Comparison of ENCODE assay signal across 17 cellular contexts in the genomic region with DNA sequence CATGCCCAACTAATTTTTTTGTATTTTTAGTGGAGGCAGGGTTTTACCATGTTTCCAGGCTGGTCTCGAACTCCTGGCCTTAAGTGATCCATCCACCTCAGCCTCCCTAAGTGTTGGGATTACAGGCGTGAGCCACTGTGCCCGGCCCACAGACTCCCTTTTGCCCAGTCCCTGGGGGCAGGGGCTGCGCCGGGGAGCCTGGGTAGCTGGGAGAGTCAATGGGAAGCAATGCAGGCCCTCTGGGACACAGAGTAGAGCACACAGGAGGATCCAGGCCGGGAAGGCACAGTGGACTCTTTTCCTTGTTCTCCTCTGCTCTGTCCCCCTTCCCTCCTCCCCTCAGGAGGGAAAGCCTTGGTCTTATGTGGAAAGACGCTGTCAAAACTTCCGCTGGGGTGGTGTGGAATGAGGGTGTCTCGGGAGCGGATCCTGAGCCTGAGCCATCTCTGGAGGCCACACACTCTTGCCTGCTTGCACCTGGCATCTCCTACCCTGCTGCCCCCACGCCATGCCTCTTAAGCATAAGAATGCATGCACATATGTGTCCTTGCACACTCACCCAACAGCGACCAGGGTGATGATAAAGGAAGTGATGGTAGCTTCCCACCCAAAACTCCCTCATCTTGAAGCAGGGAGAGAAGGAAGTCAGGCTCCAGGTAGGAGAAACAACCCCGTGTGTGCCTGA. TPM values are rescaled to one million over a fixed set of nuclear protein-coding genes. Genes with fewer than 3 reads are reported as not detected.
DNase-seq lines count a peak whose midpoint lies in the region; ATAC-seq and TF ChIP-seq lines count a peak whose summit lies in the region.
"Had no signal": no experiment of that assay in that cellular context is flagged by ENCODE, and none has a peak within 500 bp of the region (broad histone marks: within the 10 kb centered on the region; RNA-seq: fewer than 3 reads in every experiment).

No MANE protein-coding gene starts in this region.

- H3K27ac Mint-ChIP-seq in natural killer cell treated with Interleukin-12 subunit alpha and Interleukin-12 subunit beta and Interleukin-15 and Interleukin-18, amount 100 ng/mL, for 72 hours, result no peak overlapping the region
- no peak overlapping the region for H3K27ac Mint-ChIP-seq in natural killer cell
- H3K27ac Mint-ChIP-seq in dendritic cell treated with granulocyte-macrophage colony-stimulating factor and Interleukin-4, amounts not matched to agents 40 ng/mL and 50 ng/mL, for 4 days, result peak overlapping the region; percentile 25
- no peak overlapping the region for H3K27ac Mint-ChIP-seq in activated T-helper 1 cell treated with anti-CD3 and anti-CD28 coated beads, Interleukin-12 subunit alpha, Interleukin-12 subunit beta, Interleukin-2, Interleukin-4 antibody, amounts not matched to agents 30 ng/mL and 10 ng/mL and 1 ng/mL, durations not matched to agents 14 hours and 24 hours and 36 hours
- no peak overlapping the region for H3K27ac Mint-ChIP-seq in stimulated activated naive CD8-positive, alpha-beta T cell treated with anti-CD3 and anti-CD28 coated beads, Interleukin-15, amount 100 ng/mL, for 72 hours
- H3K27ac Mint-ChIP-seq: B cell had no signal

- H3K4me3 Mint-ChIP-seq in natural killer cell treated with Interleukin-12 subunit alpha and Interleukin-12 subunit beta and Interleukin-15 and Interleukin-18, amount 100 ng/mL, for 72 hours, result no peak overlapping the region
- no peak overlapping the region for H3K4me3 Mint-ChIP-seq in natural killer cell
- H3K4me3 Mint-ChIP-seq in dendritic cell treated with granulocyte-macrophage colony-stimulating factor and Interleukin-4, amounts not matched to agents 40 ng/mL and 50 ng/mL, for 4 days, result no peak overlapping the region
- H3K4me3 Mint-ChIP-seq in activated T-helper 1 cell treated with anti-CD3 and anti-CD28 coated beads, Interleukin-12 subunit alpha, Interleukin-12 subunit beta, Interleukin-2, Interleukin-4 antibody, amounts not matched to agents 30 ng/mL and 10 ng/mL and 1 ng/mL, durations not matched to agents 14 hours and 24 hours and 36 hours, result no peak overlapping the region
- no peak overlapping the region for H3K4me3 Mint-ChIP-seq in stimulated activated naive CD8-positive, alpha-beta T cell treated with anti-CD3 and anti-CD28 coated beads, Interleukin-15, amount 100 ng/mL, for 72 hours
- H3K4me3 Mint-ChIP-seq: B cell; CD4-positive, alpha-beta memory T cell had no signal

- H3K9ac ChIP-seq in mucosa of stomach (ENCODE audit: low read length), result peak overlapping the region; percentile 7

- peaks cover 93% of the 10 kb centered on the region for H3K4me1 ChIP-seq in mucosa of stomach (ENCODE audit: control insufficient read depth, insufficient read depth, low read length)
- peaks cover 0 to 8% of the 10 kb centered on the region in 2 donors for H3K4me1 ChIP-seq in breast epithelium
- H3K4me1 ChIP-seq: HAP-1 had no signal

- ATAC-seq in natural killer cell treated with Interleukin-12 subunit alpha and Interleukin-12 subunit beta and Interleukin-15 and Interleukin-18, amount 100 ng/mL, for 72 hours, result no peak
- ATAC-seq in natural killer cell, result no peak
- no peak for ATAC-seq in stimulated activated naive CD8-positive, alpha-beta T cell treated with anti-CD3 and anti-CD28 coated beads, Interleukin-15, amount 100 ng/mL, for 72 hours

- H3K36me3 ChIP-seq in mucosa of stomach (ENCODE audit: control insufficient read depth, insufficient read depth, low read length) (no peaks in the 10 kb centered on the region), breast epithelium (no peaks in the 10 kb centered on the region)
- H3K36me3 ChIP-seq: HAP-1 had no signal

- H3K4me1 Mint-ChIP-seq in natural killer cell treated with Interleukin-12 subunit alpha and Interleukin-12 subunit beta and Interleukin-15 and Interleukin-18, amount 100 ng/mL, for 72 hours (ENCODE audit: low read depth in 2 of 2), result no peaks in the 10 kb centered on the region
- no peaks in the 10 kb centered on the region for H3K4me1 Mint-ChIP-seq in natural killer cell
- peaks cover 88% of the 10 kb centered on the region for H3K4me1 Mint-ChIP-seq in dendritic cell treated with granulocyte-macrophage colony-stimulating factor and Interleukin-4, amounts not matched to agents 40 ng/mL and 50 ng/mL, for 4 days (ENCODE audit: low read depth)
- H3K4me1 Mint-ChIP-seq in activated T-helper 1 cell treated with anti-CD3 and anti-CD28 coated beads, Interleukin-12 subunit alpha, Interleukin-12 subunit beta, Interleukin-2, Interleukin-4 antibody, amounts not matched to agents 30 ng/mL and 10 ng/mL and 1 ng/mL, durations not matched to agents 14 hours and 24 hours and 36 hours (ENCODE audit: low read depth), result no peaks in the 10 kb centered on the region
- no peaks in the 10 kb centered on the region for H3K4me1 Mint-ChIP-seq in stimulated activated naive CD8-positive, alpha-beta T cell treated with anti-CD3 and anti-CD28 coated beads, Interleukin-15, amount 100 ng/mL, for 72 hours
- H3K4me1 Mint-ChIP-seq: B cell; CD4-positive, alpha-beta memory T cell had no signal

- no peak overlapping the region for H3K27ac ChIP-seq in breast epithelium

- no peak for TF ChIP-seq POLR2A in breast epithelium (IDR thresholded peaks at IDR 0.05)

- H3K27me3 ChIP-seq in mucosa of stomach (ENCODE audit: control insufficient read depth, insufficient read depth, low read length) (no peaks in the 10 kb centered on the region), breast epithelium (no peaks in the 10 kb centered on the region)

- H3K9me3 ChIP-seq in mucosa of stomach (ENCODE audit: control insufficient read depth, low read length) (no peaks in the 10 kb centered on the region), breast epithelium (no peaks in the 10 kb centered on the region)
- H3K9me3 ChIP-seq: HAP-1 had no signal

- intact Hi-C loops in natural killer cell (cut with micrococcal nuclease) (no loop called here), breast epithelium (cut with DNase I; ENCODE audit: low total_unique reads) (no loop called here)
- intact Hi-C loops in dendritic cell treated with granulocyte-macrophage colony-stimulating factor and Interleukin-4, amounts not matched to agents 40 ng/mL and 50 ng/mL, for 4 days (cut with micrococcal nuclease), result no loop called here
- intact Hi-C loops in activated T-helper 1 cell treated with anti-CD3 and anti-CD28 coated beads, Interleukin-12 subunit alpha, Interleukin-12 subunit beta, Interleukin-2, Interleukin-4 antibody, amounts not matched to agents 30 ng/mL and 10 ng/mL and 1 ng/mL, durations not matched to agents 14 hours and 24 hours and 36 hours (cut with micrococcal nuclease), result no loop called here

- peak; percentile 41 for DNase-seq in natural killer cell treated with Interleukin-12 subunit alpha and Interleukin-12 subunit beta and Interleukin-15 and Interleukin-18, amount 100 ng/mL, for 72 hours (ENCODE audit: low spot score)
- no peak for DNase-seq in natural killer cell
- no peak for DNase-seq in breast epithelium (ENCODE audit: low spot score in 2 of 2)
- DNase-seq in activated T-helper 1 cell treated with anti-CD3 and anti-CD28 coated beads, Interleukin-12 subunit alpha, Interleukin-12 subunit beta, Interleukin-2, Interleukin-4 antibody, amounts not matched to agents 30 ng/mL and 10 ng/mL and 1 ng/mL, durations not matched to agents 14 hours and 24 hours and 36 hours (ENCODE audit: low spot score), result no peak
- DNase-seq in NCI-H2107 treated with DMSO at 0.1 percent for 48 hours (lab: John Stamatoyannopoulos, UW; ENCODE audit: unreplicated experiment), result no peak
- no peak for DNase-seq in stimulated activated naive CD8-positive, alpha-beta T cell treated with anti-CD3 and anti-CD28 coated beads, Interleukin-15, amount 100 ng/mL, for 72 hours
- DNase-seq: C1 segment of cervical spinal cord; CD4-positive, alpha-beta memory T cell; COR-L47; DMS153; DMS79 treated with DMSO at 0.1 percent for 48 hours; EL; GOT3 had no signal

- H3K36me3 Mint-ChIP-seq in natural killer cell treated with Interleukin-12 subunit alpha and Interleukin-12 subunit beta and Interleukin-15 and Interleukin-18, amount 100 ng/mL, for 72 hours, result no peaks in the 10 kb centered on the region
- no peaks in the 10 kb centered on the region for H3K36me3 Mint-ChIP-seq in natural killer cell
- H3K36me3 Mint-ChIP-seq in dendritic cell treated with granulocyte-macrophage colony-stimulating factor and Interleukin-4, amounts not matched to agents 40 ng/mL and 50 ng/mL, for 4 days (ENCODE audit: low read depth), result no peaks in the 10 kb centered on the region
- no peaks in the 10 kb centered on the region for H3K36me3 Mint-ChIP-seq in activated T-helper 1 cell treated with anti-CD3 and anti-CD28 coated beads, Interleukin-12 subunit alpha, Interleukin-12 subunit beta, Interleukin-2, Interleukin-4 antibody, amounts not matched to agents 30 ng/mL and 10 ng/mL and 1 ng/mL, durations not matched to agents 14 hours and 24 hours and 36 hours (ENCODE audit: low read depth)
- H3K36me3 Mint-ChIP-seq: CD4-positive, alpha-beta memory T cell had no signal

- no peaks in the 10 kb centered on the region for H3K9me3 Mint-ChIP-seq in natural killer cell treated with Interleukin-12 subunit alpha and Interleukin-12 subunit beta and Interleukin-15 and Interleukin-18, amount 100 ng/mL, for 72 hours
- H3K9me3 Mint-ChIP-seq in natural killer cell, result no peaks in the 10 kb centered on the region
- H3K9me3 Mint-ChIP-seq in dendritic cell treated with granulocyte-macrophage colony-stimulating factor and Interleukin-4, amounts not matched to agents 40 ng/mL and 50 ng/mL, for 4 days, result no peaks in the 10 kb centered on the region
- H3K9me3 Mint-ChIP-seq in activated T-helper 1 cell treated with anti-CD3 and anti-CD28 coated beads, Interleukin-12 subunit alpha, Interleukin-12 subunit beta, Interleukin-2, Interleukin-4 antibody, amounts not matched to agents 30 ng/mL and 10 ng/mL and 1 ng/mL, durations not matched to agents 14 hours and 24 hours and 36 hours, result no peaks in the 10 kb centered on the region
- no peaks in the 10 kb centered on the region for H3K9me3 Mint-ChIP-seq in stimulated activated naive CD8-positive, alpha-beta T cell treated with anti-CD3 and anti-CD28 coated beads, Interleukin-15, amount 100 ng/mL, for 72 hours
- H3K9me3 Mint-ChIP-seq: CD4-positive, alpha-beta memory T cell had no signal

- TF ChIP-seq CTCF in natural killer cell (IDR thresholded peaks at IDR 0.05), result no peak
- no peak for TF ChIP-seq CTCF in breast epithelium (IDR thresholded peaks at IDR 0.05)

- H3K4me3 ChIP-seq in mucosa of stomach (ENCODE audit: low read length) (no peak overlapping the region), breast epithelium (no peak overlapping the region)
- H3K4me3 ChIP-seq: HAP-1 had no signal

- H3K27me3 Mint-ChIP-seq in natural killer cell treated with Interleukin-12 subunit alpha and Interleukin-12 subunit beta and Interleukin-15 and Interleukin-18, amount 100 ng/mL, for 72 hours, result peaks cover 0 to 6% of the 10 kb centered on the region in 2 donors
- peaks cover 0 to 7% of the 10 kb centered on the region in 2 donors for H3K27me3 Mint-ChIP-seq in natural killer cell (ENCODE audit: low read depth in 2 of 2)
- peaks cover 16% of the 10 kb centered on the region for H3K27me3 Mint-ChIP-seq in dendritic cell treated with granulocyte-macrophage colony-stimulating factor and Interleukin-4, amounts not matched to agents 40 ng/mL and 50 ng/mL, for 4 days
- peaks cover 9% of the 10 kb centered on the region for H3K27me3 Mint-ChIP-seq in activated T-helper 1 cell treated with anti-CD3 and anti-CD28 coated beads, Interleukin-12 subunit alpha, Interleukin-12 subunit beta, Interleukin-2, Interleukin-4 antibody, amounts not matched to agents 30 ng/mL and 10 ng/mL and 1 ng/mL, durations not matched to agents 14 hours and 24 hours and 36 hours (ENCODE audit: insufficient read depth)
- H3K27me3 Mint-ChIP-seq in stimulated activated naive CD8-positive, alpha-beta T cell treated with anti-CD3 and anti-CD28 coated beads, Interleukin-15, amount 100 ng/mL, for 72 hours, result peaks cover 20% of the 10 kb centered on the region

RNA-seq across cellular contexts. Expression of a gene that starts 11.9 kb away (rescaled TPM):
- total RNA-seq in natural killer cell treated with Interleukin-12 subunit alpha and Interleukin-12 subunit beta and Interleukin-15 and Interleukin-18, amount 100 ng/mL, for 72 hours, result 10 to 100 TPM; 14.1 to 34.9 TPM
- 10 to 100 TPM; 31.7 to 60.0 (median 36.3) TPM for total RNA-seq in natural killer cell
- total RNA-seq in breast epithelium, result 10 to 100 TPM; 14.0 to 36.8 (median 15.1) TPM
- total RNA-seq in activated T-helper 1 cell treated with anti-CD3 and anti-CD28 coated beads, Interleukin-12 subunit alpha, Interleukin-12 subunit beta, Interleukin-2, Interleukin-4 antibody, amounts not matched to agents 30 ng/mL and 10 ng/mL and 1 ng/mL, durations not matched to agents 14 hours and 24 hours and 36 hours, result 24.8 and 28.0 TPM in 2 replicates

RNA-seq across cellular contexts. Expression of a gene that starts 18.9 kb away (rescaled TPM):
- 10 to 100 TPM; 33.1 to 51.6 TPM for total RNA-seq in natural killer cell treated with Interleukin-12 subunit alpha and Interleukin-12 subunit beta and Interleukin-15 and Interleukin-18, amount 100 ng/mL, for 72 hours
- total RNA-seq in natural killer cell (10 to 100 TPM; 13.3 to 17.2 (median 14.1) TPM), breast epithelium (10 to 100 TPM in 2 of 3 donors, 1 to 10 TPM in 1; 9.5 to 11.7 (median 10.1) TPM)
- 44.9 and 46.2 TPM in 2 replicates for total RNA-seq in activated T-helper 1 cell treated with anti-CD3 and anti-CD28 coated beads, Interleukin-12 subunit alpha, Interleukin-12 subunit beta, Interleukin-2, Interleukin-4 antibody, amounts not matched to agents 30 ng/mL and 10 ng/mL and 1 ng/mL, durations not matched to agents 14 hours and 24 hours and 36 hours
